In the genomic region with DNA sequence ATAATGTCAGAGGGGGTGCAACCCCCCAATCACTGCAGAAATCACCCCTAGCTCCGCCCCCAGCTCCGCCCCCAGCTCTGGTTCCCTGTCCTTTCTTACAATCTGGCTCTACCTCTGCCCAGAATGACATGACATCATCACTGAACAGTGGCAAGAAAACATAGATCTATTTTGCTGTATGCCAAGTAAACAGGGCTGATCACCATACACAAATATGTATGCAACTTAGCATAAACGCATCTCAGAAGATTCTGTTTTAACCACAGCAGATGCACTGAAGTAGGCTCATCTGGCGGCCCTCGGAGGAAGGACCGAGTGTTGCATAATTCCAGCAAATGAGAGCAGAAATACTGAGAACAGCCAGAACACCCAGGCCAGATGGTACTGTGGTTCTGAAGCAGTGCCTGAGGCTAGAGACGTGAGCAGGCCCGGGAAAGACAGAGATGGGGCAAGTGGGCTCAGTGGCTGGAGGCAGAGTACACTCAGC, we compare ENCODE assay signal across 8 cellular contexts.
DNase-seq lines count a peak whose midpoint lies in the region; ATAC-seq and TF ChIP-seq lines count a peak whose summit lies in the region.

No MANE protein-coding gene starts in this region.

- H3K18ac ChIP-seq in mesendoderm (ENCODE audit: low read length), result no peak overlapping the region

- H3K36me3 ChIP-seq in left lung (peaks cover 0 to 5% of the 10 kb centered on the region in 2 donors), mesendoderm (ENCODE audit: control insufficient read depth, insufficient read depth, low read length) (no peaks in the 10 kb centered on the region)

- H4K5ac ChIP-seq in mesendoderm (ENCODE audit: low read length), result no peak overlapping the region

- no peak overlapping the region for H2AK5ac ChIP-seq in mesendoderm (ENCODE audit: low read length)

- no peaks in the 10 kb centered on the region for H3K9me3 ChIP-seq in left lung

- no peak overlapping the region for H3K23ac ChIP-seq in mesendoderm (ENCODE audit: low read length)

- 40 to 47% methylated on average over 8 of the region's 8 CpGs for WGBS in lower leg skin, 2 donors
- WGBS in mesendoderm (ENCODE audit: extremely low coverage, insufficient coverage, low lambda C conversion rate), result no CpG with 5 or more reads among the region's 8 CpGs

- H3K4me2 ChIP-seq in mesendoderm (ENCODE audit: low read length), result no peak overlapping the region

- H3K56ac ChIP-seq in mesendoderm (ENCODE audit: low read length), result no peak overlapping the region

- DNase-seq in GM04504 (ENCODE audit: low read depth) (peak; percentile 98), NCI-H524 treated with DMSO at 0.1 percent for 48 hours (lab: John Stamatoyannopoulos, UW) (peak; percentile 63), left lung (peak in 1 of 2 donors; percentile 70), lower leg skin (ENCODE audit: low spot score in 2 of 2) (no peak), SHP77 treated with DMSO at 0.1 percent for 48 hours (lab: John Stamatoyannopoulos, UW) (no peak), mesendoderm (no peak)
- no peak for DNase-seq in effector CD4-positive, alpha-beta T cell

- H3K4me3 ChIP-seq in left lung (no peak overlapping the region), lower leg skin (ENCODE audit: low read depth, poor library complexity, severe bottlenecking) (no peak overlapping the region), mesendoderm (ENCODE audit: low read length) (no peak overlapping the region)

- TF ChIP-seq CTCF in left lung (IDR thresholded peaks at IDR 0.05) (no peak), lower leg skin (IDR thresholded peaks at IDR 0.05) (no peak)

- no peak overlapping the region for H3K9ac ChIP-seq in mesendoderm (ENCODE audit: low read length)

- H3K4me1 ChIP-seq in left lung (peaks cover 17 to 62% of the 10 kb centered on the region in 2 donors), mesendoderm (ENCODE audit: control insufficient read depth, low read depth, low read length) (no peaks in the 10 kb centered on the region)

- H3K4ac ChIP-seq in mesendoderm (ENCODE audit: low read depth, low read length), result no peak overlapping the region

- peak; percentile 63 for ATAC-seq in left lung

- no peak overlapping the region for H2BK15ac ChIP-seq in mesendoderm (replicated peaks; ENCODE audit: low read depth)

- H3K27ac ChIP-seq in angular gyrus (ENCODE audit: low read depth, low read length), result peak overlapping the region; percentile 22
- H3K27ac ChIP-seq in left lung, result peak overlapping the region; percentile 54 to 75
- no peak overlapping the region for H3K27ac ChIP-seq in mesendoderm (ENCODE audit: low read depth, low read length)

- H3K79me2 ChIP-seq in mesendoderm (ENCODE audit: control insufficient read depth, insufficient read depth, low read length), result no peaks in the 10 kb centered on the region

- intact Hi-C loops in left lung (cut with DNase I), result no loop called here
- intact Hi-C loops in lower leg skin (cut with DNase I; ENCODE audit: low total_unique reads), result no loop called here

- H2BK120ac ChIP-seq in mesendoderm (ENCODE audit: low read depth, low read length), result no peak overlapping the region

- no peaks in the 10 kb centered on the region for H3K27me3 ChIP-seq in left lung
- H3K27me3 ChIP-seq in mesendoderm (ENCODE audit: insufficient read depth, low read length, poor library complexity), result no peaks in the 10 kb centered on the region

- TF ChIP-seq POLR2A in lower leg skin (IDR thresholded peaks at IDR 0.05), result no peak

- H3K79me1 ChIP-seq in mesendoderm (ENCODE audit: low read length), result no peaks in the 10 kb centered on the region

- H4K8ac ChIP-seq in mesendoderm (ENCODE audit: low read depth, low read length), result no peak overlapping the region

- no peak overlapping the region for H2BK5ac ChIP-seq in mesendoderm (ENCODE audit: low read length)

Comparison
In these comparisons a context has a peak if more than half of its experiments do, and no peak if none do; other contexts are left out.
1. DNase-seq: peak in GM04504 (single experiment) and NCI-H524 treated with DMSO at 0.1 percent for 48 hours (single experiment); none in effector CD4-positive, alpha-beta T cell (single experiment), lower leg skin (0 of 2), SHP77 treated with DMSO at 0.1 percent for 48 hours (single experiment) and mesendoderm (single experiment).